19 cellular contexts compared by ENCODE assay signal in the genomic region with DNA sequence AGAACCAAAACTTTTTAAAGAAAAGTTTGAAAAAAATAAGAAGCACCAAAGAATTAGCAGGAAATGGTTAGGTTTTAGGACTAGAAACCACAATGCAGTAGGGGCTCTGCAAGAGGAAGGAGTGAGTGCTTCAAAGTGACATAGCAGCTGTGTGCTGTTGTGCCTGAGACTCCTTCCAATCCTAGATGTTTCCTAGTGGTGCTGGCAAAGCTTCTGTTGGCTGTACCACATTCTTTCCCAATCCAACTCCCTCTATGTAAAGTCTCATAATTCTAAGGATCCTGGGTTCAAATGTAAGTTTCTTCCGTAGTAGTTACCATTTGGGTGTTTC.
DNase-seq lines count a peak whose midpoint lies in the region; ATAC-seq and TF ChIP-seq lines count a peak whose summit lies in the region.
"Had no signal": no experiment of that assay in that cellular context is flagged by ENCODE, and none has a peak within 500 bp of the region (broad histone marks: within the 10 kb centered on the region; RNA-seq: fewer than 3 reads in every experiment).

No MANE protein-coding gene starts in this region.

- H3K4me1 ChIP-seq in CD4-positive, alpha-beta memory T cell (ENCODE audit: insufficient read depth, low read length), result peaks cover 37% of the 10 kb centered on the region
- no peaks in the 10 kb centered on the region for H3K4me1 ChIP-seq in right lobe of liver
- H3K4me1 ChIP-seq: pancreas had no signal

- H3K4me3 Mint-ChIP-seq in CD4-positive, alpha-beta memory T cell, result peak overlapping the region; percentile 11 to 85 (median 64)
- H3K4me3 Mint-ChIP-seq in activated naive CD8-positive, alpha-beta T cell treated with anti-CD3 and anti-CD28 coated beads, Interleukin-2, amount 10 ng/mL, durations not matched to agents 7 days and 5 days, result peak overlapping the region; percentile 75
- H3K4me3 Mint-ChIP-seq: activated B cell treated with CpG ODN at 0.5 μM for 24 hours, H9 had no signal

- H3K4me3 ChIP-seq in CD4-positive, alpha-beta memory T cell (ENCODE audit: low read length in 2 of 2), result peak overlapping the region in 1 of 2 donors; percentile 38
- H3K4me3 ChIP-seq in Jurkat, Clone E6-1 (ENCODE audit: low read length), result peak overlapping the region; percentile 29
- H3K4me3 ChIP-seq in H7 (ENCODE audit: insufficient read depth, low read depth, low read length) (no peak overlapping the region), right lobe of liver (no peak overlapping the region)
- H3K4me3 ChIP-seq: heart left ventricle, lung, pancreas had no signal

- peaks cover 36 to 58% (median 40%) of the 10 kb centered on the region in 4 donors for H3K4me1 Mint-ChIP-seq in CD4-positive, alpha-beta memory T cell
- peaks cover 31% of the 10 kb centered on the region for H3K4me1 Mint-ChIP-seq in activated naive CD8-positive, alpha-beta T cell treated with anti-CD3 and anti-CD28 coated beads, Interleukin-2, amount 10 ng/mL, durations not matched to agents 7 days and 5 days
- H3K4me1 Mint-ChIP-seq: H9 had no signal

- no peak for TF ChIP-seq POLR2A in GM18505 (IDR thresholded peaks at IDR 0.05; ENCODE audit: borderline replicate concordance, extremely low read depth, insufficient read depth, insufficient read length)
- no peak for TF ChIP-seq POLR2A in right lobe of liver (IDR thresholded peaks at IDR 0.05)

- ATAC-seq in GM18505 (IDR thresholded peaks at IDR 0.05; ENCODE audit: unreplicated experiment) (peak; percentile 62), right lobe of liver (no peak), GM19463 (IDR thresholded peaks at IDR 0.05; ENCODE audit: unreplicated experiment) (no peak)
- ATAC-seq in activated naive CD8-positive, alpha-beta T cell treated with anti-CD3 and anti-CD28 coated beads, Interleukin-2, amount 10 ng/mL, durations not matched to agents 7 days and 5 days (ENCODE audit: low read depth), result peak; percentile 89

- H3K27ac ChIP-seq in CD4-positive, alpha-beta memory T cell (ENCODE audit: low read depth, low read length), result peak overlapping the region; percentile 15
- H3K27ac ChIP-seq in right lobe of liver, result no peak overlapping the region
- H3K27ac ChIP-seq: pancreas had no signal

- no peaks in the 10 kb centered on the region for H3K9me3 Mint-ChIP-seq in CD4-positive, alpha-beta memory T cell
- no peaks in the 10 kb centered on the region for H3K9me3 Mint-ChIP-seq in activated naive CD8-positive, alpha-beta T cell treated with anti-CD3 and anti-CD28 coated beads, Interleukin-2, amount 10 ng/mL, durations not matched to agents 7 days and 5 days
- H3K9me3 Mint-ChIP-seq: activated B cell treated with CpG ODN at 0.5 μM for 24 hours, H9 had no signal

- H3K9me3 ChIP-seq in CD4-positive, alpha-beta memory T cell (ENCODE audit: control insufficient read depth in 1 of 2, low read length in 2 of 2), result no peaks in the 10 kb centered on the region
- no peaks in the 10 kb centered on the region for H3K9me3 ChIP-seq in right lobe of liver
- H3K9me3 ChIP-seq: heart left ventricle, pancreas had no signal

- DNase-seq in CD4-positive, alpha-beta memory T cell, result peak; percentile 40 to 49 (median 47)
- DNase-seq in Jurkat, Clone E6-1 (ENCODE audit: low read depth, low spot score), result peak; percentile 89
- DNase-seq in activated naive CD8-positive, alpha-beta T cell treated with anti-CD3 and anti-CD28 coated beads, Interleukin-2, amount 10 ng/mL, durations not matched to agents 7 days and 5 days, result no peak
- no peak for DNase-seq in H7
- DNase-seq in right lobe of liver, result no peak
- no peak for DNase-seq in putamen (ENCODE audit: low spot score)
- DNase-seq: activated B cell treated with CpG ODN at 0.5 μM for 24 hours; aorta; DMS153; H9; heart left ventricle; IMR-90; NCI-H226; pancreas; stimulated activated CD4-positive, alpha-beta T cell treated with anti-CD3 and anti-CD28 coated beads, Interleukin-2, amount 100 ng/mL, for 24 hours; stimulated activated naive CD4-positive, alpha-beta T cell treated with Interleukin-2 at 50 U/mL for 16 hours had no signal

- CTCF ChIA-PET in CD4-positive, alpha-beta memory T cell (lab: Charles Lee; ENCODE audit: partially characterized antibody), result interaction anchor here (1.0 to 1.9 kb wide), 2 partner anchors 28 to 34 kb away, joined by 3 to 8 read pairs; no protein-coding TSS in a partner anchor

- intact Hi-C loops in CD4-positive, alpha-beta memory T cell (cut with micrococcal nuclease), result no loop called here
- intact Hi-C loops in right lobe of liver (cut with DNase I), result no loop called here

- no peak for TF ChIP-seq CTCF in right lobe of liver (IDR thresholded peaks at IDR 0.05)

- H3K27ac Mint-ChIP-seq in CD4-positive, alpha-beta memory T cell, result peak overlapping the region; percentile 66 to 90 (median 80)
- peak overlapping the region; percentile 81 for H3K27ac Mint-ChIP-seq in activated naive CD8-positive, alpha-beta T cell treated with anti-CD3 and anti-CD28 coated beads, Interleukin-2, amount 10 ng/mL, durations not matched to agents 7 days and 5 days
- H3K27ac Mint-ChIP-seq: activated B cell treated with CpG ODN at 0.5 μM for 24 hours, H9 had no signal

- H3K36me3 Mint-ChIP-seq in CD4-positive, alpha-beta memory T cell, result peaks cover 4 to 12% of the 10 kb centered on the region in 2 donors
- peaks cover 19% of the 10 kb centered on the region for H3K36me3 Mint-ChIP-seq in activated naive CD8-positive, alpha-beta T cell treated with anti-CD3 and anti-CD28 coated beads, Interleukin-2, amount 10 ng/mL, durations not matched to agents 7 days and 5 days

- no peaks in the 10 kb centered on the region for H3K27me3 Mint-ChIP-seq in CD4-positive, alpha-beta memory T cell
- no peaks in the 10 kb centered on the region for H3K27me3 Mint-ChIP-seq in activated naive CD8-positive, alpha-beta T cell treated with anti-CD3 and anti-CD28 coated beads, Interleukin-2, amount 10 ng/mL, durations not matched to agents 7 days and 5 days
- H3K27me3 Mint-ChIP-seq: activated B cell treated with CpG ODN at 0.5 μM for 24 hours had no signal

- no peaks in the 10 kb centered on the region for H3K36me3 ChIP-seq in CD4-positive, alpha-beta memory T cell (ENCODE audit: insufficient read depth, low read length)
- H3K36me3 ChIP-seq in H7 (replicated peaks; ENCODE audit: control insufficient read depth, insufficient read depth, low read length), result no peaks in the 10 kb centered on the region
- no peaks in the 10 kb centered on the region for H3K36me3 ChIP-seq in right lobe of liver

- WGBS in right lobe of liver (ENCODE audit: insufficient coverage, low coverage, low lambda C conversion rate, missing lambda C conversion rate), result 60% methylated on average over 1 of the region's 1 CpG

- POLR2A ChIA-PET in CD4-positive, alpha-beta memory T cell (lab: Charles Lee; ENCODE audit: partially characterized antibody), result interaction anchor here (1.0 to 3.0 kb wide), 3 partner anchors 11 to 15 kb away, joined by 3 to 15 read pairs (median 4); no protein-coding TSS in a partner anchor
- POLR2A ChIA-PET in activated naive CD8-positive, alpha-beta T cell treated with anti-CD3 and anti-CD28 coated beads, Interleukin-2, amount 10 ng/mL, durations not matched to agents 7 days and 5 days (lab: Charles Lee), result interaction anchor here (1.2 kb wide), 1 partner anchor 15 kb away, joined by 3 read pairs; no protein-coding TSS in a partner anchor

- H3K27me3 ChIP-seq in CD4-positive, alpha-beta memory T cell (ENCODE audit: insufficient read depth, low read length), result no peaks in the 10 kb centered on the region
- H3K27me3 ChIP-seq in H7 (ENCODE audit: control insufficient read depth, insufficient read depth, low read length) (no peaks in the 10 kb centered on the region), right lobe of liver (no peaks in the 10 kb centered on the region)
- H3K27me3 ChIP-seq: heart left ventricle, pancreas had no signal

Comparison
In these comparisons a context has a peak if more than half of its experiments do, and no peak if none do; other contexts are left out.
1. DNase-seq: peak in CD4-positive, alpha-beta memory T cell (5 of 5) and Jurkat, Clone E6-1 (single experiment); none in activated naive CD8-positive, alpha-beta T cell treated with anti-CD3 and anti-CD28 coated beads, Interleukin-2, amount 10 ng/mL, durations not matched to agents 7 days and 5 days (single experiment), H7 (single experiment), right lobe of liver (0 of 3) and putamen (single experiment).
2. ATAC-seq: peak in GM18505 (single experiment) and activated naive CD8-positive, alpha-beta T cell treated with anti-CD3 and anti-CD28 coated beads, Interleukin-2, amount 10 ng/mL, durations not matched to agents 7 days and 5 days (single experiment); none in right lobe of liver (0 of 4) and GM19463 (single experiment).